In the genomic region with DNA sequence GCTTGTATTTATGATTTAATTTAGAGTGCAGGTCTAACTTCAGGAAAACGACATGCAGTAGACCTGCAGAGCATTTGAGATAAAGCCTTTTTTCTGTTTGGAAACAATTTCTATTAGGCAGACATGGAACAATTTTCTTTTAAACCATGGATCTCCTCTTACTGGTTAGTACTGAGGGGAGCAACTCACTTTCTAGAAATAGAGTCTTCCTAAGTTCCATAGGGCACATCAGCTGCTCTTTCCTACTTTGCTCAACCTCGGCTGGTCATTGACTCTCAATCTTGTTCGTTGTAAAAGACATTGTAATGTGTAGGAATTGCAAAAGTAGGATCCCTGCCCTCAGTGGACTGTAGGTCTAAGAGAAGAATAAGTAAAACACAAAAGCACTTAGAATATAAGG, we compare ENCODE assay signal across 24 cellular contexts. TPM values are rescaled to one million over a fixed set of nuclear protein-coding genes. Genes with fewer than 3 reads are reported as not detected.
DNase-seq lines count a peak whose midpoint lies in the region; ATAC-seq and TF ChIP-seq lines count a peak whose summit lies in the region.
"Had no signal": no experiment of that assay in that cellular context is flagged by ENCODE, and none has a peak within 500 bp of the region (broad histone marks: within the 10 kb centered on the region; RNA-seq: fewer than 3 reads in every experiment).

No MANE protein-coding gene starts in this region.

- H3K4me3 ChIP-seq in SJCRH30 (no peak overlapping the region), psoas muscle (no peak overlapping the region)
- H3K4me3 ChIP-seq: BLaER1, GM12878 had no signal

- CTCF ChIA-PET in WTC11 (lab: Charles Lee) (no interaction called here), T-cell (lab: Charles Lee) (no interaction called here)

- H3K27me3 ChIP-seq in SJCRH30: no peaks in the 10 kb centered on the region
- no peaks in the 10 kb centered on the region for H3K27me3 ChIP-seq in psoas muscle (ENCODE audit: insufficient read depth in 3 of 3, low read length in 2 of 3)
- H3K27me3 ChIP-seq: BE2C, BLaER1 had no signal

- H3K4me1 Mint-ChIP-seq in WTC11: peaks cover 21% of the 10 kb centered on the region
- no peaks in the 10 kb centered on the region for H3K4me1 Mint-ChIP-seq in T-cell
- H3K4me1 Mint-ChIP-seq: CD4-positive, alpha-beta memory T cell; CD4-positive, CD25-positive, alpha-beta regulatory T cell; CD8-positive, alpha-beta memory T cell had no signal

- intact Hi-C loops in psoas muscle (cut with DNase I): loop anchor here in 1 of 2 donors (5.0 kb wide), 1 partner anchor 58 kb away; no protein-coding TSS in a partner anchor

- POLR2A ChIA-PET in WTC11 (lab: Charles Lee) (no interaction called here), T-cell (lab: Charles Lee) (no interaction called here)

- H3K36me3 ChIP-seq in SJCRH30 (no peaks in the 10 kb centered on the region), psoas muscle (ENCODE audit: insufficient read depth in 1 of 2, low read depth in 1 of 2) (no peaks in the 10 kb centered on the region)
- H3K36me3 ChIP-seq: BE2C, BLaER1 had no signal

- H3K4me1 ChIP-seq in SJCRH30 (peaks cover 19% of the 10 kb centered on the region), psoas muscle (peaks cover 3% of the 10 kb centered on the region)
- H3K4me1 ChIP-seq: BE2C, BLaER1 had no signal

- H3K27ac ChIP-seq in SJCRH30: peak overlapping the region; percentile 18
- peak overlapping the region; percentile 59 for H3K27ac ChIP-seq in psoas muscle
- H3K27ac ChIP-seq: BLaER1 had no signal

- DNase-seq in SJCRH30 (no peak), WTC11 (ENCODE audit: low spot score) (no peak), psoas muscle (no peak), NCI-H526 (lab: John Stamatoyannopoulos, UW) (no peak), T-cell (no peak), GM19238 (ENCODE audit: insufficient read length, low spot score) (no peak)
- DNase-seq: 8988T; BE2C; C1 segment of cervical spinal cord; CD4-positive, alpha-beta memory T cell; CD4-positive, CD25-positive, alpha-beta regulatory T cell; CD8-positive, alpha-beta memory T cell; COR-L47; DMS 273 treated with DMSO at 0.1 percent for 48 hours; DMS153; DMS53; DMS79; DND-41; EL; GDM1 had no signal

- H3K27ac Mint-ChIP-seq in WTC11 (0 out of 2 replicates have a peak overlapping the region, but pooled peaks have one; percentile 7), T-cell (no peak overlapping the region)
- H3K27ac Mint-ChIP-seq: CD4-positive, alpha-beta memory T cell; CD4-positive, CD25-positive, alpha-beta regulatory T cell had no signal

- peaks cover 3% of the 10 kb centered on the region; the same call in 1 of the 2 replicates for H3K36me3 Mint-ChIP-seq in WTC11
- H3K36me3 Mint-ChIP-seq in T-cell: no peaks in the 10 kb centered on the region
- H3K36me3 Mint-ChIP-seq: CD4-positive, alpha-beta memory T cell; CD4-positive, CD25-positive, alpha-beta regulatory T cell; CD8-positive, alpha-beta memory T cell had no signal

- H3K4me3 Mint-ChIP-seq in WTC11 (no peak overlapping the region), T-cell (no peak overlapping the region)
- H3K4me3 Mint-ChIP-seq: CD14-positive monocyte; CD4-positive, alpha-beta memory T cell; CD4-positive, CD25-positive, alpha-beta regulatory T cell; CD8-positive, alpha-beta memory T cell had no signal

- H3K9me3 Mint-ChIP-seq in WTC11: no peaks in the 10 kb centered on the region
- peaks cover 0 to 20% (median 3%) of the 10 kb centered on the region in 3 donors for H3K9me3 Mint-ChIP-seq in T-cell
- H3K9me3 Mint-ChIP-seq: CD14-positive monocyte had no signal

- WGBS in psoas muscle, 3 donors: 68 to 92% (median 88%) methylated on average over 3 of the region's 3 CpGs

- H3K27me3 Mint-ChIP-seq in WTC11 (ENCODE audit: low read depth) (no peaks in the 10 kb centered on the region), T-cell (no peaks in the 10 kb centered on the region)
- H3K27me3 Mint-ChIP-seq: CD4-positive, alpha-beta memory T cell; CD4-positive, CD25-positive, alpha-beta regulatory T cell; CD8-positive, alpha-beta memory T cell had no signal

- ATAC-seq in WTC11 (no peak), psoas muscle (peak in 3 of 4 donors; percentile 53 to 73 (median 69)), T-cell (replicated peaks in 1 of 4) (no peak)
- ATAC-seq: GM12878 had no signal

- TF ChIP-seq CTCF in WTC11 (IDR thresholded peaks at IDR 0.05): no peak
- TF ChIP-seq CTCF in psoas muscle (IDR thresholded peaks at IDR 0.05): no peak

- H3K9me3 ChIP-seq in SJCRH30 (replicated peaks) (no peaks in the 10 kb centered on the region), psoas muscle (no peaks in the 10 kb centered on the region)
- H3K9me3 ChIP-seq: BE2C, BLaER1 had no signal

TF ChIP-seq in WTC11, 78 proteins besides CTCF, POLR2A, EP300 and RAD21 (continues in another document):
- TF ChIP-seq, protein P1, sequence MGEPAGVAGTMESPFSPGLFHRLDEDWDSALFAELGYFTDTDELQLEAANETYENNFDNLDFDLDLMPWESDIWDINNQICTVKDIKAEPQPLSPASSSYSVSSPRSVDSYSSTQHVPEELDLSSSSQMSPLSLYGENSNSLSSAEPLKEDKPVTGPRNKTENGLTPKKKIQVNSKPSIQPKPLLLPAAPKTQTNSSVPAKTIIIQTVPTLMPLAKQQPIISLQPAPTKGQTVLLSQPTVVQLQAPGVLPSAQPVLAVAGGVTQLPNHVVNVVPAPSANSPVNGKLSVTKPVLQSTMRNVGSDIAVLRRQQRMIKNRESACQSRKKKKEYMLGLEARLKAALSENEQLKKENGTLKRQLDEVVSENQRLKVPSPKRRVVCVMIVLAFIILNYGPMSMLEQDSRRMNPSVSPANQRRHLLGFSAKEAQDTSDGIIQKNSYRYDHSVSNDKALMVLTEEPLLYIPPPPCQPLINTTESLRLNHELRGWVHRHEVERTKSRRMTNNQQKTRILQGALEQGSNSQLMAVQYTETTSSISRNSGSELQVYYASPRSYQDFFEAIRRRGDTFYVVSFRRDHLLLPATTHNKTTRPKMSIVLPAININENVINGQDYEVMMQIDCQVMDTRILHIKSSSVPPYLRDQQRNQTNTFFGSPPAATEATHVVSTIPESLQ (CRISPR knock-in tag; IDR thresholded peaks at IDR 0.05): no peak
- TF ChIP-seq, protein P2, sequence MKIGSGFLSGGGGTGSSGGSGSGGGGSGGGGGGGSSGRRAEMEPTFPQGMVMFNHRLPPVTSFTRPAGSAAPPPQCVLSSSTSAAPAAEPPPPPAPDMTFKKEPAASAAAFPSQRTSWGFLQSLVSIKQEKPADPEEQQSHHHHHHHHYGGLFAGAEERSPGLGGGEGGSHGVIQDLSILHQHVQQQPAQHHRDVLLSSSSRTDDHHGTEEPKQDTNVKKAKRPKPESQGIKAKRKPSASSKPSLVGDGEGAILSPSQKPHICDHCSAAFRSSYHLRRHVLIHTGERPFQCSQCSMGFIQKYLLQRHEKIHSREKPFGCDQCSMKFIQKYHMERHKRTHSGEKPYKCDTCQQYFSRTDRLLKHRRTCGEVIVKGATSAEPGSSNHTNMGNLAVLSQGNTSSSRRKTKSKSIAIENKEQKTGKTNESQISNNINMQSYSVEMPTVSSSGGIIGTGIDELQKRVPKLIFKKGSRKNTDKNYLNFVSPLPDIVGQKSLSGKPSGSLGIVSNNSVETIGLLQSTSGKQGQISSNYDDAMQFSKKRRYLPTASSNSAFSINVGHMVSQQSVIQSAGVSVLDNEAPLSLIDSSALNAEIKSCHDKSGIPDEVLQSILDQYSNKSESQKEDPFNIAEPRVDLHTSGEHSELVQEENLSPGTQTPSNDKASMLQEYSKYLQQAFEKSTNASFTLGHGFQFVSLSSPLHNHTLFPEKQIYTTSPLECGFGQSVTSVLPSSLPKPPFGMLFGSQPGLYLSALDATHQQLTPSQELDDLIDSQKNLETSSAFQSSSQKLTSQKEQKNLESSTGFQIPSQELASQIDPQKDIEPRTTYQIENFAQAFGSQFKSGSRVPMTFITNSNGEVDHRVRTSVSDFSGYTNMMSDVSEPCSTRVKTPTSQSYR (CRISPR knock-in tag; IDR thresholded peaks at IDR 0.05): no peak
- TF ChIP-seq CREM (CRISPR knock-in tag; IDR thresholded peaks at IDR 0.05) (no peak), JAZF1 (CRISPR knock-in tag; IDR thresholded peaks at IDR 0.05) (no peak), NFE2L1 (CRISPR knock-in tag; IDR thresholded peaks at IDR 0.05) (no peak)
- TF ChIP-seq, protein P3, sequence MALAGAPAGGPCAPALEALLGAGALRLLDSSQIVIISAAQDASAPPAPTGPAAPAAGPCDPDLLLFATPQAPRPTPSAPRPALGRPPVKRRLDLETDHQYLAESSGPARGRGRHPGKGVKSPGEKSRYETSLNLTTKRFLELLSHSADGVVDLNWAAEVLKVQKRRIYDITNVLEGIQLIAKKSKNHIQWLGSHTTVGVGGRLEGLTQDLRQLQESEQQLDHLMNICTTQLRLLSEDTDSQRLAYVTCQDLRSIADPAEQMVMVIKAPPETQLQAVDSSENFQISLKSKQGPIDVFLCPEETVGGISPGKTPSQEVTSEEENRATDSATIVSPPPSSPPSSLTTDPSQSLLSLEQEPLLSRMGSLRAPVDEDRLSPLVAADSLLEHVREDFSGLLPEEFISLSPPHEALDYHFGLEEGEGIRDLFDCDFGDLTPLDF (CRISPR knock-in tag; IDR thresholded peaks at IDR 0.05): no peak
- TF ChIP-seq, protein P4, sequence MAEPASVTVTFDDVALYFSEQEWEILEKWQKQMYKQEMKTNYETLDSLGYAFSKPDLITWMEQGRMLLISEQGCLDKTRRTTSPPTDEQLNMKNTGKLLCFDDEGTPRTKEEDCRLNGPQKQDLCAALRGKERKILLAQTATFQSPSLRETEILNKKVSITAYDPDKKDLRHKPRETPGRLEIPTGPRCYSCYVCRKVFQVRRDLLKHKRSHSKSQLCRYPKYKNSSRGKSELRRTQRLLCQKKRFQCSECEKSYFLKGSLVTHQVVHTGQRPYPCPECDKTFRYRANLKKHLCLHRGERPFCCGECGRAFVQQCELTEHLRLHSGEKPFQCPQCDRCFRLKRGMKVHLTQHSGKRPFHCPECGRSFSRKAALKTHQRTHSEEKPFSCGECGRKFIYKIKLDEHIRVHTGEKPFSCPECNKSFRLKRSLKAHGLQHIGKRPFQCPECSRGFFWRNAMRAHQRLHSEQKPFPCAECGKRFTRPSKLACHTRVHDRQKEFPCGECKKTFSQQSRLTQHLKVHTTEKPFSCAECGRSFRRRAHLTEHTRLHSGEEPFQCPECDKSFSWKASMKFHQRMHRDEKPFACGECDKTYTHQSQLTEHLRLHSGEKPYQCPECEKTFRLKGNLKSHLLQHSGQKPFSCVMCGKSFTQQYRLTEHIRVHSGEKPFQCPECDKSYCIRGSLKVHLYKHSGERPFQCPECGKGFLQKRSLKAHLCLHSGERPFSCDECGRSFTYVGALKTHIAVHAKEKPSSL (CRISPR knock-in tag; conservative IDR thresholded peaks at IDR 0.05): no peak

RNA-seq across cellular contexts. Expression of a gene that starts 58.0 kb away (rescaled TPM):
- 10.4 and 11.4 TPM in 2 replicates for total RNA-seq in SJCRH30 (2014; rRNA removed; shearing (Covaris generic))
- total RNA-seq in WTC11 (2021): 31.7 to 37.9 TPM (median 37.8 TPM) in 3 replicates
- total RNA-seq in psoas muscle: 10 to 100 TPM in 3 of 4 donors, 1 to 10 TPM in 1; 8.7 to 21.4 (median 10.4) TPM
- 1 to 10 TPM; 2.3 to 9.2 (median 4.3) TPM for polyA plus RNA-seq in psoas muscle
- 1 to 10 TPM in 1 of 5 donors, under 1 TPM in 4; 0.49 to 1.1 (median 0.56) TPM for total RNA-seq in T-cell
- total RNA-seq: G401 had no signal
- polyA plus RNA-seq: CD4-positive, alpha-beta memory T cell had no signal

Comparison
In these comparisons a context has a peak if more than half of its experiments do, and no peak if none do; other contexts are left out.
1. ATAC-seq: peak in psoas muscle (3 of 4); none in WTC11 (single experiment) and T-cell (0 of 4).